Comparison of ENCODE assay signal across 7 cellular contexts in the genomic region with DNA sequence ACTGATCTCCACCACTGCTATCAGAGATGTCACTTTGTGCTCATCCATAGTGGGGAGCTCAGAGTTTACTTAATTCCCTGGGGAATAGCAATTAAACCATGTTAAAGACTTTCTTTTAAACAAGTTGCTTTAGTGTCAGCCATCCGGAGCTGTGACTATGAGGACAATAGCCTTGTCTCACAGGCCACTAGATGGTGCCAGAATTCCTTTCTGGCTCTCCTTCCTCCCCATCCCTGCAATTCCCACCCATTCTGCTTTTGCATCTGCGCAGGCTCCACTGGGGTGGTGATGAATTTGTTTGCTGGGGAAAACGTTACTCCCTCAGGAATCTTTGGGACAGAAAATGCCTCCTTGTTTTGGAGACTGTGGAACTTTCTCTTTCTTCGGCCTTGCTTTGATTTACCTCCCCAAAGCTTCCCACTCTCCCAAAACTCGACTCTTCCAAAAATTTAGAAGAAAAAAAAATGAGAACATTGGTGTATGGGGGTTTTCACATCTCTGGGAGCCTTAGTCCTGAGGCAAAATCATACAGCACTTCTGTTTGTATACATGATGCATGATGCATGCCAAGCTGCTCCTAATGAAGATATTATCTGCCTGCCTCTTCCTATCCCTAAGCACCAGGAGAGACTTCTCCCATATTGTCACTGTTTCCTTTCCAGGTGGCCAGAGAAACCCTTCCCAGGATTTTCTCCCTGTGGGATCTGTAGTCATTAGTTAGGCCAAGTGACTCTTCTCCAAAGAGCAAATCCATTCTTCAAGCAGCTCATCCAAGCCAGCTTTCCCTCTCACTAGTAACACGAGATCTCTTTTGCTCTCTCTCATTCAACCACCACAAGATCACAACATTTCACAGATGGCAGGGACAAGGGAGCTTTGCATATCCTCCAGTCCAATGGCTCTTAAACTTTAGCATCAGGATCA.
DNase-seq lines count a peak whose midpoint lies in the region; ATAC-seq, FAIRE-seq and TF ChIP-seq lines count a peak whose summit lies in the region.

No MANE protein-coding gene starts in this region.

- H3K27ac ChIP-seq in VCaP: no peak overlapping the region
- H3K27ac ChIP-seq in upper lobe of right lung: no peak overlapping the region

- H3K36me3 ChIP-seq in upper lobe of right lung: no peaks in the 10 kb centered on the region

- TF ChIP-seq CTCF in VCaP (conservative IDR thresholded peaks at IDR 0.05) (peak; percentile 96), upper lobe of right lung (IDR thresholded peaks at IDR 0.05) (peak; percentile 48)

- intact Hi-C loops in upper lobe of right lung (cut with DNase I): no loop called here

- no peaks in the 10 kb centered on the region for H3K27me3 ChIP-seq in upper lobe of right lung

- H3K4me3 ChIP-seq in upper lobe of right lung: no peak overlapping the region

- peak; percentile 73 for FAIRE-seq in GM18507 (lab: Jason Lieb, UNC)

- DNase-seq in GM18507 (ENCODE audit: extremely low spot score, insufficient read length, low read depth) (no peak), NCI-H128 (lab: John Stamatoyannopoulos, UW; ENCODE audit: unreplicated experiment) (peak; percentile 41), iPS-NIHi11 (ENCODE audit: low spot score) (peak; percentile 60), upper lobe of right lung (no peak)

- H3K9me3 ChIP-seq in upper lobe of right lung: no peaks in the 10 kb centered on the region

- ATAC-seq in upper lobe of right lung: peak; percentile 36
- no peak for ATAC-seq in esophagus mucosa
- ATAC-seq in HG03097 (IDR thresholded peaks at IDR 0.05; ENCODE audit: low FRiP score, unreplicated experiment): no peak

- no peaks in the 10 kb centered on the region for H3K4me1 ChIP-seq in upper lobe of right lung

Comparison
In these comparisons a context has a peak if more than half of its experiments do, and no peak if none do; other contexts are left out.
1. DNase-seq: peak in NCI-H128 (single experiment) and iPS-NIHi11 (single experiment); none in GM18507 (single experiment) and upper lobe of right lung (single experiment).